Comparison of ENCODE assay signal across 21 cellular contexts in genomic region chr2:214489181-214489580, GRCh38.
"Had no signal": no experiment of that assay in that cellular context is flagged by ENCODE, and none has a peak within 500 bp of the region (broad histone marks: within the 10 kb centered on the region; RNA-seq: fewer than 3 reads in every experiment).

No MANE protein-coding gene starts in this region.

- H3K27ac Mint-ChIP-seq: activated B cell treated with CpG ODN at 0.5 μM for 24 hours; activated CD8-positive, alpha-beta T cell treated with anti-CD3 and anti-CD28 coated beads for 36 hours; activated naive CD4-positive, alpha-beta T cell treated with anti-CD3 and anti-CD28 coated beads, Interleukin-2, amount 50 U/mL, for 24 hours; naive thymus-derived CD4-positive, alpha-beta T cell; T-helper 17 cell had no signal

- H3K36me3 ChIP-seq: left lung, neutrophil, tibial artery had no signal

- H3K4me3 Mint-ChIP-seq: activated B cell treated with CpG ODN at 0.5 μM for 24 hours; activated CD8-positive, alpha-beta T cell treated with anti-CD3 and anti-CD28 coated beads for 36 hours; activated naive CD4-positive, alpha-beta T cell treated with anti-CD3 and anti-CD28 coated beads, Interleukin-2, amount 50 U/mL, for 24 hours; central memory CD8-positive, alpha-beta T cell; naive thymus-derived CD4-positive, alpha-beta T cell; T-helper 17 cell had no signal

- H3K4me1 ChIP-seq: left lung, parathyroid adenoma had no signal

- H3K9me3 ChIP-seq: mucosa of descending colon, neutrophil, tibial artery had no signal

- H3K27me3 Mint-ChIP-seq: activated B cell treated with CpG ODN at 0.5 μM for 24 hours; activated naive CD4-positive, alpha-beta T cell treated with anti-CD3 and anti-CD28 coated beads, Interleukin-2, amount 50 U/mL, for 24 hours; T-helper 17 cell had no signal

- ATAC-seq: activated CD8-positive, alpha-beta T cell treated with anti-CD3 and anti-CD28 coated beads for 36 hours; left lung; mucosa of descending colon; naive thymus-derived CD4-positive, alpha-beta T cell; T-helper 17 cell had no signal

- H3K36me3 Mint-ChIP-seq: activated naive CD4-positive, alpha-beta T cell treated with anti-CD3 and anti-CD28 coated beads, Interleukin-2, amount 50 U/mL, for 24 hours; naive thymus-derived CD4-positive, alpha-beta T cell had no signal

- H3K4me3 ChIP-seq: left lung, mucosa of descending colon, skin epidermis, tibial artery had no signal

- DNase-seq: activated B cell treated with CpG ODN at 0.5 μM for 24 hours; activated CD4-positive, alpha-beta T cell treated with anti-CD3 and anti-CD28 coated beads for 48 hours; activated CD8-positive, alpha-beta T cell treated with anti-CD3 and anti-CD28 coated beads for 36 hours; activated effector memory CD4-positive, alpha-beta T cell treated with anti-CD3 and anti-CD28 coated beads, Interleukin-2, amount 50 U/mL, for 16 hours; activated T-cell treated with anti-CD3 and anti-CD28 coated beads, Interleukin-2, amount 50 U/mL, for 48 hours; cortex of kidney; effector CD4-positive, alpha-beta T cell; foreskin melanocyte; left lung; mucosa of descending colon; naive thymus-derived CD4-positive, alpha-beta T cell; stimulated activated CD4-positive, alpha-beta T cell treated with anti-CD3 and anti-CD28 coated beads, Interleukin-15, amount 100 ng/mL, for 24 hours; stimulated activated CD4-positive, alpha-beta T cell treated with anti-CD3 and anti-CD28 coated beads, Interleukin-4, amount 100 ng/mL, for 24 hours; stimulated activated naive CD4-positive, alpha-beta T cell; T-helper 17 cell; tibial artery had no signal

- H3K4me1 Mint-ChIP-seq: activated B cell treated with CpG ODN at 0.5 μM for 24 hours; activated naive CD4-positive, alpha-beta T cell treated with anti-CD3 and anti-CD28 coated beads, Interleukin-2, amount 50 U/mL, for 24 hours; central memory CD8-positive, alpha-beta T cell; naive thymus-derived CD4-positive, alpha-beta T cell; T-helper 17 cell had no signal

- H3K9me3 Mint-ChIP-seq: activated B cell treated with CpG ODN at 0.5 μM for 24 hours; activated CD8-positive, alpha-beta T cell treated with anti-CD3 and anti-CD28 coated beads for 36 hours; activated naive CD4-positive, alpha-beta T cell treated with anti-CD3 and anti-CD28 coated beads, Interleukin-2, amount 50 U/mL, for 24 hours had no signal

- H3K27ac ChIP-seq: left lung, neutrophil, parathyroid adenoma, skin epidermis, tibial artery had no signal

- H3K27me3 ChIP-seq: left lung, neutrophil, tibial artery had no signal
